Comparison of ENCODE assay signal across 8 cellular contexts in the genomic region with DNA sequence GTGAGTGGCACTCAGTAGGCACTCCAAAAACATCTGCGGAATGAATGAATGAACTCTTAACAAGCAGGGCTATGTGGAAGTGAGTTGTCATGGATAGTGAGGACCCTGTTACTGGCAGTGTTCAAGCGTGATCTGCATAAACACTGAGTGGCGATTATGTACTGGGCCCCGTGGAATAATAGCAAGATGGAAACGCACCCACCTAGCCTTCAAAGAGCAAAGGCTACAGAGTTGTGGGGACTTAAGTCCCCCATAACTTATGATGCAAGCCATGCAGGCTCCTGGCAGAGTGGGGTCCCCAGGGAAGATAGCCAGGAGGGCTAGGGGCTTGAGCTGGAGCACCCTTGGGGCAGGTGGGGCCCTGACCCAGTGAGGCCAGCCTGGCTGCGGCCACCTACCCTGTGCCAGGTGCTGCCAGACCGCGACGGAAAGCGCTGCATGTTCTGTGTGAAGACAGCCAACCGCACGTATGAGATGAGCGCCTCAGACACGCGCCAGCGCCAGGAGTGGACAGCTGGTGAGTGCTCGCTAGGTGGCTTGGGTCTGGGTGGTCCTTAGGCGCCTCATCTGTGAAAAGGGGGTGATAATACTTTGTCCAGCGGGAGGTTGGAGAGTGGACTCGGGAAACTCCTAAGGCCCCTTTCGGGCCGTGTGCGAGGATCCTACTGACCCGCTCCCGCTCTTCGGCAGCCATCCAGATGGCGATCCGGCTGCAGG. TPM values are rescaled to one million over a fixed set of nuclear protein-coding genes. Genes with fewer than 3 reads are reported as not detected.
A peak's percentile ranks its signal among the peaks of the same experiment; 100 is the strongest.
DNase-seq lines count a peak whose midpoint lies in the region; ATAC-seq and TF ChIP-seq lines count a peak whose summit lies in the region.

No MANE protein-coding gene starts in this region.

- DNase-seq in right cardiac atrium = peak in 1 of 3 donors; percentile 66
- no peak for DNase-seq in skeletal muscle cell (ENCODE audit: low read depth)
- DNase-seq in globus pallidus (ENCODE audit: low spot score) = no peak
- DNase-seq in caudate nucleus (lab: John Stamatoyannopoulos, UW) = no peak
- no peak for DNase-seq in D341Med (ENCODE audit: low spot score)

- H3K27me3 ChIP-seq in right cardiac atrium (ENCODE audit: control insufficient read depth, insufficient read depth) = no peaks in the 10 kb centered on the region

- H3K4me1 ChIP-seq in HEK293 (ENCODE audit: control insufficient read depth, insufficient read depth, low read length) (no peaks in the 10 kb centered on the region), right cardiac atrium (ENCODE audit: control insufficient read depth, insufficient read depth, low read length) (no peaks in the 10 kb centered on the region)

- intact Hi-C loops in right cardiac atrium (cut with DNase I) = no loop called here

- H3K9me3 ChIP-seq in HEK293 (ENCODE audit: control insufficient read depth, insufficient read depth, low read depth, low read length) = no peaks in the 10 kb centered on the region
- no peaks in the 10 kb centered on the region for H3K9me3 ChIP-seq in right cardiac atrium (ENCODE audit: control insufficient read depth, low read length)

- WGBS in right cardiac atrium = 30% methylated on average over 28 of the region's 28 CpGs

- H3K27ac ChIP-seq in HEK293 (ENCODE audit: extremely low read depth, low read depth, low read length) = no peak overlapping the region; the same call in 1 of the 2 replicates
- no peak overlapping the region for H3K27ac ChIP-seq in right cardiac atrium (ENCODE audit: low read length)
- no peak overlapping the region for H3K27ac ChIP-seq in caudate nucleus (ENCODE audit: low read depth, low read length)

- CTCF ChIA-PET in HEK293 (lab: Yijun Ruan, JAX) = interaction anchor here (0.6 to 3.4 kb wide), 21 partner anchors 8 to 668 kb away, joined by 3 to 23 read pairs (median 4); a partner anchor contains a TSS

- ATAC-seq in right cardiac atrium = peak; percentile 36 to 51
- ATAC-seq in GM18505 (IDR thresholded peaks at IDR 0.05; ENCODE audit: unreplicated experiment) = no peak

- peaks cover 0 to 13% of the 10 kb centered on the region in 2 experiments; a peak in 1 of 3 replicates for H3K36me3 ChIP-seq in HEK293 (ENCODE audit: control insufficient read depth in 2 of 2, insufficient read depth in 1 of 2, low read length in 2 of 2)

- TF ChIP-seq CTCF in HEK293 (tag by site-specific recombination; IDR thresholded peaks at IDR 0.05) (no peak), WI38 (IDR thresholded peaks at IDR 0.05; ENCODE audit: low read depth, low read length) (no peak)

- TF ChIP-seq POLR2A in GM18505 (IDR thresholded peaks at IDR 0.05; ENCODE audit: borderline replicate concordance, extremely low read depth, insufficient read depth, insufficient read length) = no peak

- H3K4me3 ChIP-seq in HEK293 (ENCODE audit: low read depth, low read length) (peak overlapping the region; percentile 63), WI38 (ENCODE audit: low read depth, low read length) (peak overlapping the region; percentile 61), right cardiac atrium (ENCODE audit: low read length) (peak overlapping the region; percentile 45), skeletal muscle cell (ENCODE audit: low read depth, low read length) (peak overlapping the region; percentile 53)

- POLR2A ChIA-PET in HEK293 (lab: Yijun Ruan, JAX) = interaction anchor here (0.8 to 1.8 kb wide), 17 partner anchors 10 to 155 kb away, joined by 3 to 24 read pairs (median 4); a partner anchor contains a TSS

TF ChIP-seq in HEK293, 187 proteins besides CTCF, POLR2A, EP300 and RAD21:
- no peak for TF ChIP-seq ZNF530 (tag by site-specific recombination; IDR thresholded peaks at IDR 0.05; ENCODE audit: low read depth)
- TF ChIP-seq GLIS2 (tag by site-specific recombination; IDR thresholded peaks at IDR 0.05) = 0 out of 2 replicates have a peak, but pooled peaks have one; percentile 8
- TF ChIP-seq ZNF433 (tag by site-specific recombination; IDR thresholded peaks at IDR 0.05; ENCODE audit: low read depth) = no peak
- TF ChIP-seq ZNF2 (tag by site-specific recombination; IDR thresholded peaks at IDR 0.05) = no peak
- TF ChIP-seq ZNF174 (tag by site-specific recombination; IDR thresholded peaks at IDR 0.05) = no peak
- TF ChIP-seq WT1 (tag by site-specific recombination; IDR thresholded peaks at IDR 0.05) = no peak

RNA-seq across cellular contexts. Expression of a gene that starts 20.0 kb away (rescaled TPM):
- 1 to 10 TPM; 2.2 to 3.6 (median 2.7) TPM for total RNA-seq in right cardiac atrium
- 1.3 TPM for polyA plus RNA-seq in right cardiac atrium

RNA-seq across cellular contexts. Expression of a gene that starts 24.7 kb away (rescaled TPM):
- total RNA-seq in right cardiac atrium = 10 to 100 TPM; 20.5 to 22.6 (median 21.3) TPM
- polyA plus RNA-seq in right cardiac atrium = 21.2 TPM

RNA-seq across cellular contexts. Expression of a gene that starts 58.1 kb away (rescaled TPM):
- total RNA-seq in right cardiac atrium = 10 to 100 TPM; 28.6 to 44.4 (median 38.2) TPM
- 35.8 TPM for polyA plus RNA-seq in right cardiac atrium
